ENCODE assay signal across 1 cellular context in the genomic region with DNA sequence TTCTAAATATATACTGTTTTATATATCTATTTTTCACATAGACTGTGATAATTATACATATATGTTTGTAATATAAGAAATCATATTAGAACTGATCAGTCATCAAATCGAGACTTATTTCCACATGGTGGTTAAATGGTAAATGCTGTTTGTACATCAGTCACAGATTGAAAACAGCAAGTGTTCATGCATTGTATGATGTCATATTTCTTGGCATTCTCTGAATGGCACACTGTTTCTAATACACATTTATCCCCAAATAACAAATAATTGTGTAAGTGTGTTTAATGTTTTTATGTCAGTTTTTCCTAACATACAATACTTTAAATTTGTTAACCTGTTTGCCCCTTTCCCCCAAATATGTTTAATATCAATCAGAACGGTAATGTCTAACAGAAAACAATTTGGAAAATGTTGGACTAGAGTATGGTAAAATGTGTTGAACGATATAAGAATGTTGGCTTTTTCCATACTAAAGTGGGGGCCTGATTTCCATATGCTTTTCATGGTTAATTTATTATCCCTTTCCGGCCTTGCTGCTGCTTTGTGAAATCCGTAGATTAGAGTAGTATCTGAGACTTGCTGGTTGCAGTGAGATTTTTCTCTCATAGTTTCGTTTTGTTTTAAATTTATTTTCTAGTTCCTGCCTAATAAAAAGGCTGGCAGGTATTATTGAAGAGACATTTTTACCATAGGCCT.
TF ChIP-seq lines count a peak whose summit lies in the region.

No MANE protein-coding gene starts in this region.

TF ChIP-seq in HepG2, 621 proteins besides CTCF, POLR2A, EP300 and RAD21:
- no peak for TF ChIP-seq ZFP90 (CRISPR knock-in tag; IDR thresholded peaks at IDR 0.05; ENCODE audit: borderline replicate concordance)
- no peak for TF ChIP-seq RFX5 (IDR thresholded peaks at IDR 0.05; ENCODE audit: low read depth, low read length)
- peak; percentile 70 for TF ChIP-seq ATF7 (IDR thresholded peaks at IDR 0.05)
- no peak for TF ChIP-seq ATF7 (CRISPR knock-in tag; IDR thresholded peaks at IDR 0.05)
- TF ChIP-seq KLF13 (CRISPR knock-in tag; IDR thresholded peaks at IDR 0.05) = no peak
- TF ChIP-seq, protein P1, sequence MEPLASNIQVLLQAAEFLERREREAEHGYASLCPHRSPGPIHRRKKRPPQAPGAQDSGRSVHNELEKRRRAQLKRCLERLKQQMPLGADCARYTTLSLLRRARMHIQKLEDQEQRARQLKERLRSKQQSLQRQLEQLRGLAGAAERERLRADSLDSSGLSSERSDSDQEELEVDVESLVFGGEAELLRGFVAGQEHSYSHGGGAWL (CRISPR knock-in tag; IDR thresholded peaks at IDR 0.05) = no peak
- TF ChIP-seq, protein P2, sequence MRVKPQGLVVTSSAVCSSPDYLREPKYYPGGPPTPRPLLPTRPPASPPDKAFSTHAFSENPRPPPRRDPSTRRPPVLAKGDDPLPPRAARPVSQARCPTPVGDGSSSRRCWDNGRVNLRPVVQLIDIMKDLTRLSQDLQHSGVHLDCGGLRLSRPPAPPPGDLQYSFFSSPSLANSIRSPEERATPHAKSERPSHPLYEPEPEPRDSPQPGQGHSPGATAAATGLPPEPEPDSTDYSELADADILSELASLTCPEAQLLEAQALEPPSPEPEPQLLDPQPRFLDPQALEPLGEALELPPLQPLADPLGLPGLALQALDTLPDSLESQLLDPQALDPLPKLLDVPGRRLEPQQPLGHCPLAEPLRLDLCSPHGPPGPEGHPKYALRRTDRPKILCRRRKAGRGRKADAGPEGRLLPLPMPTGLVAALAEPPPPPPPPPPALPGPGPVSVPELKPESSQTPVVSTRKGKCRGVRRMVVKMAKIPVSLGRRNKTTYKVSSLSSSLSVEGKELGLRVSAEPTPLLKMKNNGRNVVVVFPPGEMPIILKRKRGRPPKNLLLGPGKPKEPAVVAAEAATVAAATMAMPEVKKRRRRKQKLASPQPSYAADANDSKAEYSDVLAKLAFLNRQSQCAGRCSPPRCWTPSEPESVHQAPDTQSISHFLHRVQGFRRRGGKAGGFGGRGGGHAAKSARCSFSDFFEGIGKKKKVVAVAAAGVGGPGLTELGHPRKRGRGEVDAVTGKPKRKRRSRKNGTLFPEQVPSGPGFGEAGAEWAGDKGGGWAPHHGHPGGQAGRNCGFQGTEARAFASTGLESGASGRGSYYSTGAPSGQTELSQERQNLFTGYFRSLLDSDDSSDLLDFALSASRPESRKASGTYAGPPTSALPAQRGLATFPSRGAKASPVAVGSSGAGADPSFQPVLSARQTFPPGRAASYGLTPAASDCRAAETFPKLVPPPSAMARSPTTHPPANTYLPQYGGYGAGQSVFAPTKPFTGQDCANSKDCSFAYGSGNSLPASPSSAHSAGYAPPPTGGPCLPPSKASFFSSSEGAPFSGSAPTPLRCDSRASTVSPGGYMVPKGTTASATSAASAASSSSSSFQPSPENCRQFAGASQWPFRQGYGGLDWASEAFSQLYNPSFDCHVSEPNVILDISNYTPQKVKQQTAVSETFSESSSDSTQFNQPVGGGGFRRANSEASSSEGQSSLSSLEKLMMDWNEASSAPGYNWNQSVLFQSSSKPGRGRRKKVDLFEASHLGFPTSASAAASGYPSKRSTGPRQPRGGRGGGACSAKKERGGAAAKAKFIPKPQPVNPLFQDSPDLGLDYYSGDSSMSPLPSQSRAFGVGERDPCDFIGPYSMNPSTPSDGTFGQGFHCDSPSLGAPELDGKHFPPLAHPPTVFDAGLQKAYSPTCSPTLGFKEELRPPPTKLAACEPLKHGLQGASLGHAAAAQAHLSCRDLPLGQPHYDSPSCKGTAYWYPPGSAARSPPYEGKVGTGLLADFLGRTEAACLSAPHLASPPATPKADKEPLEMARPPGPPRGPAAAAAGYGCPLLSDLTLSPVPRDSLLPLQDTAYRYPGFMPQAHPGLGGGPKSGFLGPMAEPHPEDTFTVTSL (CRISPR knock-in tag; IDR thresholded peaks at IDR 0.05; ENCODE audit: borderline replicate concordance) = no peak
- no peak for TF ChIP-seq ZNF331 (CRISPR knock-in tag; IDR thresholded peaks at IDR 0.05)
